Comparison of ENCODE assay signal across 9 cellular contexts in the genomic region with DNA sequence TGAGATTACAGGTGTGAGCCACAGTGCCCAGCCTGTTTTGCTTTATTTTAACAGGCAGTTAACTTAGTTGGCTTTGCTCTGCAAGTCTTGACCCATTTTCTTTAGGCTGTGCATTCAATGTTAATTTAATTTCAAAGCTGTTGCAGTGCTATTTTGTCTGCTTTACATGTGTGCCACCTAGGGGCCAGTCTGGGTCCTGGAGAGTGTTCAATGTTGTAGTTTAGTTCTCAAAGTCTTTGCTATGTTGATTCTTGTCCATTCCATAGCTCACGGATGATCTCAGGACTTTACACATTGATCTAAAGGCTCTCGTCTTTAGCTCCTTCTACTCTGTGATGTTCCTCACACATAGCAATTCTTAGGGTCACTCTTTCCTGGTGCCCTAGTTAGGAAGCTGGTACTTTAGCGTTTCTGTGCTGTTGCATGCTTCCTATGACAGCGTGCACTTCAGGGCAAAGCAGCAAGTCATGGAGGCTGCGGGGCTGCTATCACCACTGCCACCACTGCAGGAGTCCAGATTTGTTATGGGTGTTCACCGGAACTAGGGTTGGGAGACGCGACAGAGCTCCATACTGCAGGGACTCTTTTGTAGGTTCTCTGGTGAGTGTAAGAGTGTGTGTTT. TPM values are rescaled to one million over a fixed set of nuclear protein-coding genes. Genes with fewer than 3 reads are reported as not detected.
A peak's percentile ranks its signal among the peaks of the same experiment; 100 is the strongest.
DNase-seq lines count a peak whose midpoint lies in the region; ATAC-seq, FAIRE-seq and TF ChIP-seq lines count a peak whose summit lies in the region.
"Had no signal": no experiment of that assay in that cellular context is flagged by ENCODE, and none has a peak within 500 bp of the region (broad histone marks: within the 10 kb centered on the region; RNA-seq: fewer than 3 reads in every experiment).

No MANE protein-coding gene starts in this region.

- TF ChIP-seq CTCF in endothelial cell (IDR thresholded peaks at IDR 0.05; ENCODE audit: unreplicated experiment) (no peak), sigmoid colon (IDR thresholded peaks at IDR 0.05) (peak in 1 of 4 experiments; percentile 38)

- 68 to 85% methylated on average over 8 of the region's 8 CpGs for WGBS in sigmoid colon, 2 donors

- no peaks in the 10 kb centered on the region for H3K4me1 ChIP-seq in sigmoid colon

- no peak overlapping the region for H3K27ac ChIP-seq in sigmoid colon
- H3K27ac ChIP-seq: thyroid gland had no signal

- no peaks in the 10 kb centered on the region for H3K4me1 Mint-ChIP-seq in endothelial cell (ENCODE audit: unreplicated experiment)

- no peak overlapping the region for H3K4me3 ChIP-seq in sigmoid colon
- H3K4me3 ChIP-seq: thyroid gland had no signal

- ATAC-seq in HG03066 (IDR thresholded peaks at IDR 0.05; ENCODE audit: low read depth, unreplicated experiment) (peak; percentile 60), GM21447 (IDR thresholded peaks at IDR 0.05; ENCODE audit: unreplicated experiment) (no peak)

- no peaks in the 10 kb centered on the region for H3K36me3 Mint-ChIP-seq in endothelial cell (ENCODE audit: low read depth, unreplicated experiment)

- H3K27me3 Mint-ChIP-seq in endothelial cell (ENCODE audit: unreplicated experiment), result no peaks in the 10 kb centered on the region

- peak; percentile 66 for FAIRE-seq in A204.1 (lab: Jason Lieb, UNC)

- TF ChIP-seq EP300 in sigmoid colon (IDR thresholded peaks at IDR 0.05), result no peak

- no peaks in the 10 kb centered on the region for H3K9me3 ChIP-seq in sigmoid colon
- H3K9me3 ChIP-seq: thyroid gland had no signal

- H3K36me3 ChIP-seq in sigmoid colon, result no peaks in the 10 kb centered on the region
- H3K36me3 ChIP-seq: thyroid gland had no signal

- H3K27me3 ChIP-seq in sigmoid colon, result no peaks in the 10 kb centered on the region
- H3K27me3 ChIP-seq: thyroid gland had no signal

- H3K27ac Mint-ChIP-seq in endothelial cell (ENCODE audit: unreplicated experiment), result no peak overlapping the region

- TF ChIP-seq POLR2A in sigmoid colon (IDR thresholded peaks at IDR 0.05), result no peak

- intact Hi-C loops in sigmoid colon (cut with DNase I), result no loop called here

- H3K4me3 Mint-ChIP-seq in endothelial cell (ENCODE audit: unreplicated experiment), result no peak overlapping the region

- DNase-seq in GDM1 (lab: John Stamatoyannopoulos, UW) (peak; percentile 16), T follicular helper cell (ENCODE audit: low read depth) (peak; percentile 12), endothelial cell (ENCODE audit: low spot score) (peak; percentile 32), pulmonary artery endothelial cell (ENCODE audit: low read depth, low spot score) (peak; percentile 7), sigmoid colon (no peak)

- H3K9me3 Mint-ChIP-seq in endothelial cell (ENCODE audit: unreplicated experiment), result no peaks in the 10 kb centered on the region

RNA-seq across cellular contexts. Expression of a gene that starts 16.4 kb away (rescaled TPM):
- total RNA-seq in endothelial cell (ENCODE audit: unreplicated experiment), result 0.44 TPM
- not detected in 2 replicates for total RNA-seq in pulmonary artery endothelial cell
- under 1 TPM in 3 of 4 donors, not detected in 1; under 0.01 to 0.71 (median 0.14) TPM for total RNA-seq in sigmoid colon
- polyA plus RNA-seq in sigmoid colon, result under 1 TPM in 2 of 3 donors, not detected in 1; under 0.01 to 0.16 TPM
